In genomic region chr1:9181176-9181906, GRCh38 we compare ENCODE assay signal across 8 cellular contexts. TPM values are rescaled to one million over a fixed set of nuclear protein-coding genes. Genes with fewer than 3 reads are reported as not detected.
DNase-seq lines count a peak whose midpoint lies in the region; FAIRE-seq and TF ChIP-seq lines count a peak whose summit lies in the region.

No MANE protein-coding gene starts in this region.

- no peak for FAIRE-seq in H54 (lab: Jason Lieb, UNC)

- no peaks in the 10 kb centered on the region for H3K27me3 Mint-ChIP-seq in chondrocyte (ENCODE audit: low read depth)

- H3K9me3 Mint-ChIP-seq in chondrocyte (ENCODE audit: low read depth) = no peaks in the 10 kb centered on the region

- peak overlapping the region; percentile 88 for H3K4me3 Mint-ChIP-seq in chondrocyte (ENCODE audit: unreplicated experiment)

- TF ChIP-seq CTCF in LNCAP (IDR thresholded peaks at IDR 0.05) (peak; percentile 100), chondrocyte (IDR thresholded peaks at IDR 0.05) (peak; percentile 98)

- peaks cover 30% of the 10 kb centered on the region for H3K4me1 Mint-ChIP-seq in chondrocyte (ENCODE audit: low read depth)

- H3K36me3 Mint-ChIP-seq in chondrocyte (ENCODE audit: low read depth) = peaks cover 12% of the 10 kb centered on the region

- no peak for TF ChIP-seq POLR2A in H54 (IDR thresholded peaks at IDR 0.05; ENCODE audit: low read depth, low read length)

- peak overlapping the region; percentile 89 for H3K27ac Mint-ChIP-seq in chondrocyte (ENCODE audit: unreplicated experiment)

- peak; percentile 12 for DNase-seq in NCI-H1092 (lab: John Stamatoyannopoulos, UW)
- DNase-seq in NCI-H1092 treated with DMSO at 0.1 percent for 48 hours (lab: John Stamatoyannopoulos, UW) = no peak
- DNase-seq in activated CD4-positive, CD25-positive, alpha-beta regulatory T cell treated with anti-CD3 and anti-CD28 coated beads, Interleukin-2, amount 50 U/mL, for 72 hours = peak; percentile 84
- DNase-seq in chondrocyte (ENCODE audit: low spot score) = no peak
- peak; percentile 77 for DNase-seq in left kidney (ENCODE audit: low read depth, low spot score)
- peak; percentile 77 to 78 for DNase-seq in stimulated activated CD4-positive, alpha-beta T cell treated with anti-CD3 and anti-CD28 coated beads, Interleukin-2, amount 100 ng/mL, for 48 hours
- DNase-seq in H54 (ENCODE audit: insufficient read length, low spot score) = no peak

RNA-seq across cellular contexts. Expression of gene GPR157, which starts 52.4 kb away (rescaled TPM):
- 1.9 to 8.2 TPM (median 6.9 TPM) in 3 replicates for total RNA-seq in chondrocyte

RNA-seq across cellular contexts. Expression of gene H6PD, which starts 53.2 kb away (rescaled TPM):
- total RNA-seq in chondrocyte = 37.0 to 41.4 TPM (median 38.9 TPM) in 3 replicates

Comparison
In these comparisons a context has a peak if more than half of its experiments do, and no peak if none do; other contexts are left out.
1. DNase-seq: peak in NCI-H1092 (single experiment), activated CD4-positive, CD25-positive, alpha-beta regulatory T cell treated with anti-CD3 and anti-CD28 coated beads, Interleukin-2, amount 50 U/mL, for 72 hours (single experiment), left kidney (single experiment) and stimulated activated CD4-positive, alpha-beta T cell treated with anti-CD3 and anti-CD28 coated beads, Interleukin-2, amount 100 ng/mL, for 48 hours (2 of 2); none in NCI-H1092 treated with DMSO at 0.1 percent for 48 hours (single experiment), chondrocyte (single experiment) and H54 (single experiment).